Comparison of ENCODE assay signal across 21 cellular contexts in the genomic region with DNA sequence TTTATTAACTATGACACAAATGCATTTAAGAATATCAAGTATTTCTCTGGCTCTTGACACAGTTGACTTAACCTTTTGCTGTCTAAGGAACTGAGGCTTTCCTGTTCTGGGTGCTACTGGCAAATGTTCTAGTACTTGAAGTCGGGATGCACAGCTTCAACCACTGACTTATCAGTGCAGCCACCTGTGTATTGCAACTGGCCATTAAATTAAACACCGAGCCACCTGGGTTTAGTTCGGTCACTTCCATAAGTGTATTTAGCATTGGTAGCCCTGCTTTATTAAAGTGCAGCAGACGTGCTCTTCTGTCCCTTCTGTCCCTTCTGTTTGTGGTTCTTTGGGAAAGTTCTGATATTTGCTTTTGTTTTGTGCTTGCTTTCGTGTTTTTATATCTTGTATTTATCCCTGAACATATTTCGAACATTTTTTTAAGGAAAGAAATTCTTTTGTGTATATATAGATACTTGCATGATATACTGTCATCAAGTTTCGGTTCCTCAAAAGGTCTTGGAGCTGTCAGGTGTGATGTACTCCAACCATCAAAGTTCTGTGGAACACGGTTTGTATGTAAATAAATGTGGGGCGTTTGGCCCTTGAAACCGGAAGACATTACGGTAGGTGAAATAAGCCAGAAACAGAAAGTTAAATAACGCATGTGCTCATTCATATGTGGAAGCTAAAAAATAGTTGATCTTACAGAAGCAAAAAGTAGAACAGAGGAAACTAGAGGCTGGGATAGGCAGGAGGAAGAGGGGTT.
DNase-seq lines count a peak whose midpoint lies in the region; ATAC-seq and TF ChIP-seq lines count a peak whose summit lies in the region.
"Had no signal": no experiment of that assay in that cellular context is flagged by ENCODE, and none has a peak within 500 bp of the region (broad histone marks: within the 10 kb centered on the region; RNA-seq: fewer than 3 reads in every experiment).

No MANE protein-coding gene starts in this region.

- H3K4me1 ChIP-seq in MM.1S (ENCODE audit: low read length) (peaks cover 32% of the 10 kb centered on the region), HAP-1 (no peaks in the 10 kb centered on the region)
- H3K4me1 ChIP-seq: A549, lower lobe of right lung, spleen had no signal

- in situ Hi-C loops in HAP-1 (cut with MboI; ENCODE audit: low sequenced_read_pairs), result no loop called here

- H3K27me3 ChIP-seq in MM.1S (replicated peaks; ENCODE audit: insufficient read depth, low read length) (no peaks in the 10 kb centered on the region), HAP-1 (ENCODE audit: low read depth) (0 out of 2 replicates have a peak, but pooled peaks cover 3% of the 10 kb centered on the region)
- H3K27me3 ChIP-seq: spleen had no signal

- H3K79me2 ChIP-seq in MM.1S (ENCODE audit: low read length), result no peaks in the 10 kb centered on the region

- no peaks in the 10 kb centered on the region for H4K20me1 ChIP-seq in MM.1S (ENCODE audit: insufficient read depth, low read length)

- H3K9me3 ChIP-seq in MM.1S (replicated peaks; ENCODE audit: insufficient read depth, low read length) (no peaks in the 10 kb centered on the region), HAP-1 (no peaks in the 10 kb centered on the region)
- H3K9me3 ChIP-seq: A549, lower lobe of right lung, spleen had no signal

- H3K4me2 ChIP-seq in MM.1S (ENCODE audit: low read depth, low read length), result peak overlapping the region; percentile 75
- H3K4me2 ChIP-seq: A549 had no signal

- H3K4me3 ChIP-seq in GM12864 (ENCODE audit: low read depth, low read length) (no peak overlapping the region), MM.1S (ENCODE audit: low read length) (peak overlapping the region; percentile 43), HAP-1 (no peak overlapping the region)
- H3K4me3 ChIP-seq: A549, lower lobe of right lung, spleen had no signal

- DNase-seq in GM12864 (ENCODE audit: low read depth), result peak; percentile 61
- peak; percentile 91 for DNase-seq in MM.1S
- DNase-seq in HAP-1 (ENCODE audit: low spot score in 2 of 2), result no peak
- no peak for DNase-seq in GF-D8 (lab: John Stamatoyannopoulos, UW)
- DNase-seq in Right ventricle myocardium inferior (ENCODE audit: missing footprints), result no peak
- DNase-seq: activated CD4-positive, alpha-beta T cell treated with anti-CD3 and anti-CD28 coated beads for 4 hours; CD4-positive, alpha-beta T cell; DND-41; erythroblast; HCEC 1CT; lower lobe of right lung; MV-4-11; naive B cell; spleen; stimulated activated naive B cell treated with anti-CD40 and anti-IgM and Interleukin-4, amounts not matched to agents 10 μg/mL and 1 μg/mL and 100 μg/mL, for 72 hours; T1000; trophoblast cell had no signal

- peak overlapping the region; percentile 50 for H2AFZ ChIP-seq in MM.1S (ENCODE audit: low read length)

- H3K9me2 ChIP-seq in MM.1S (replicated peaks; ENCODE audit: insufficient read depth, low read length), result no peaks in the 10 kb centered on the region

- H3F3A ChIP-seq in MM.1S (ENCODE audit: insufficient read depth, low read length), result peaks cover 21% of the 10 kb centered on the region

- ATAC-seq in GM21381 (IDR thresholded peaks at IDR 0.05; ENCODE audit: unreplicated experiment) (peak; percentile 74), HG03045 (IDR thresholded peaks at IDR 0.05; ENCODE audit: unreplicated experiment) (peak; percentile 49), GM18909 (IDR thresholded peaks at IDR 0.05; ENCODE audit: poor library complexity, unreplicated experiment) (no peak), Right ventricle myocardium inferior (no peak)
- ATAC-seq: A549; lower lobe of right lung; stimulated activated naive B cell treated with anti-CD40 and anti-IgM and Interleukin-4, amounts not matched to agents 10 μg/mL and 1 μg/mL and 100 μg/mL, for 72 hours had no signal

- peak overlapping the region; percentile 81 for H3K27ac ChIP-seq in MM.1S (ENCODE audit: low read length)
- H3K27ac ChIP-seq: A549, lower lobe of right lung, spleen had no signal

- H3K36me3 ChIP-seq in MM.1S (replicated peaks; ENCODE audit: insufficient read depth, low read length) (no peaks in the 10 kb centered on the region), HAP-1 (replicated peaks) (no peaks in the 10 kb centered on the region)
- H3K36me3 ChIP-seq: lower lobe of right lung, spleen had no signal

- intact Hi-C loops in Right ventricle myocardium inferior (cut with DNase I), result no loop called here

- TF ChIP-seq CTCF in GM12864 (IDR thresholded peaks at IDR 0.05; ENCODE audit: low read depth, low read length, missing control alignments) (no peak), MM.1S (IDR thresholded peaks at IDR 0.05; ENCODE audit: low read length) (no peak)

- H3K9ac ChIP-seq in MM.1S (ENCODE audit: low read length), result peak overlapping the region; percentile 40; the same call in 1 of the 2 replicates

Comparison
In these comparisons a context has a peak if more than half of its experiments do, and no peak if none do; other contexts are left out.
1. DNase-seq: peak in GM12864 (single experiment) and MM.1S (single experiment); none in HAP-1 (0 of 2), GF-D8 (single experiment) and Right ventricle myocardium inferior (single experiment).
2. ATAC-seq: peak in GM21381 (single experiment) and HG03045 (single experiment); none in GM18909 (single experiment) and Right ventricle myocardium inferior (single experiment).